8 cellular contexts compared by ENCODE assay signal in the genomic region with DNA sequence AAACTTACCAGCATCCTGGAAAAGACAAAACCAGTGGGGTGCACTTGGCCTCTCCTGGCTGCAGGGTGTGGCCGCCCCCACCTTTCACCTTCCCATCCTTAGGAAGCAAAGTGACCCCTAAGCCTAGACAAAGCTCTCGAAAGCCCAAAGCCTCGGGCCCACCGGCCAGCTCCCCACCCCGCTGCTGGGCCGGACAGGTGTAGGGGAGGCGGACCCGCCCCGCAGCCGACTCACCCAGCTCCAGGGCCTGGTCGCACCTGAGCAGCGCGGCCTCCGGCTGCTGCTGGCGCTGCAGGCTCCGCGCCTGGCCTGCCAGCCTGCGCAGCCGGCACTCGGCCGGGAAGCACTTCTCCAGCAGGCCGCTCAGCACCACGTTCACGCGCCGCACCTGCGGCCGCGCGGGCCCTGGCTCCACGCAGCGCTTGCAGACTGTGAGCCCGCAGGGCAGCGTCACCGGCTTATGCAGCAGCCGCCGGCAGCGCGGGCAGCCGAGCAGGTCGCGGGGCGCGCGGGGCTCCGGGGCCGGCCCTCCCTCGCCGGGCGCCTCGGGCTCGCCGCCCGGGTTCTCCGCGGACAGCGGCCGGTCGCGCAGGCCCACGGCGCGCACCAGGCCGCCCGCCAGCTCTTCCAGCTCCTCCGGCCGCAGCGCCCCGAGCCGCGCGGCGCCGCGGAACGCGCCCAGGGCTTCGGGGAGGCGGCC. TPM values are rescaled to one million over a fixed set of nuclear protein-coding genes. Genes with fewer than 3 reads are reported as not detected.
DNase-seq lines count a peak whose midpoint lies in the region; ATAC-seq and TF ChIP-seq lines count a peak whose summit lies in the region.

No MANE protein-coding gene starts in this region.

- DNase-seq in ELF-1 (ENCODE audit: low read depth, low spot score) (peak; percentile 67), NCI-H1930 (lab: John Stamatoyannopoulos, UW) (peak; percentile 38 to 51), brain microvascular endothelial cell (peak; percentile 7), islet precursor cell (peak; percentile 85), smooth muscle cell (lab: John Stamatoyannopoulos, UW; ENCODE audit: unreplicated experiment) (no peak), GM19238 (ENCODE audit: insufficient read length, low spot score) (no peak)
- no peak for DNase-seq in activated CD4-positive, CD25-positive, alpha-beta regulatory T cell (lab: John Stamatoyannopoulos, UW)

- in situ Hi-C loops in brain microvascular endothelial cell (cut with HindIII; ENCODE audit: low pct_ligation_motif_present, low sequenced_read_pairs): no loop called here

- H3K9me3 ChIP-seq in smooth muscle cell (replicated peaks; ENCODE audit: low read depth): peaks cover 6% of the 10 kb centered on the region

- no peaks in the 10 kb centered on the region for H3K79me2 ChIP-seq in smooth muscle cell (ENCODE audit: low read depth)

- peak overlapping the region; percentile 96 for H3K4me2 ChIP-seq in smooth muscle cell

- H3K4me1 ChIP-seq in smooth muscle cell (ENCODE audit: low read depth): no peaks in the 10 kb centered on the region

- H3K9ac ChIP-seq in smooth muscle cell (ENCODE audit: low read depth): no peak overlapping the region

- H3F3A ChIP-seq in smooth muscle cell (ENCODE audit: low read depth): no peaks in the 10 kb centered on the region

- H3K27me3 ChIP-seq in brain microvascular endothelial cell (replicated peaks) (peaks cover 49% of the 10 kb centered on the region), smooth muscle cell (ENCODE audit: low read depth) (peaks cover 64% of the 10 kb centered on the region)

- no peak overlapping the region for H2AFZ ChIP-seq in smooth muscle cell (ENCODE audit: low read depth)

- H3K4me3 ChIP-seq in brain microvascular endothelial cell (ENCODE audit: low read depth, low read length) (peak overlapping the region; percentile 33), smooth muscle cell (peak overlapping the region; percentile 72)

- no peaks in the 10 kb centered on the region for H4K20me1 ChIP-seq in smooth muscle cell (ENCODE audit: low read depth)

- TF ChIP-seq CTCF in brain microvascular endothelial cell (IDR thresholded peaks at IDR 0.05; ENCODE audit: low read depth, low read length, missing control alignments): peak; percentile 1
- peak; percentile 15 for TF ChIP-seq CTCF in smooth muscle cell (IDR thresholded peaks at IDR 0.05; ENCODE audit: borderline replicate concordance, insufficient read depth, poor library complexity, severe bottlenecking)

- no peak overlapping the region for H3K27ac ChIP-seq in brain microvascular endothelial cell
- no peak overlapping the region for H3K27ac ChIP-seq in smooth muscle cell (ENCODE audit: low read depth)

- 2% methylated on average over 64 of the region's 79 CpGs for WGBS in smooth muscle cell (ENCODE audit: low lambda C conversion rate)

- H3K36me3 ChIP-seq in brain microvascular endothelial cell (replicated peaks) (no peaks in the 10 kb centered on the region), smooth muscle cell (ENCODE audit: low read depth) (no peaks in the 10 kb centered on the region)

- no peak for ATAC-seq in HG03571 (IDR thresholded peaks at IDR 0.05; ENCODE audit: unreplicated experiment)

RNA-seq across cellular contexts. Expression of gene LONRF2, which starts 1.0 kb away (rescaled TPM):
- total RNA-seq in smooth muscle cell: 1.3 and 1.4 TPM in 2 replicates
- 0.06 and 0.34 TPM in 2 replicates for polyA plus RNA-seq in smooth muscle cell

Comparison
In these comparisons a context has a peak if more than half of its experiments do, and no peak if none do; other contexts are left out.
1. DNase-seq: peak in ELF-1 (single experiment), NCI-H1930 (2 of 2), brain microvascular endothelial cell (single experiment) and islet precursor cell (single experiment); none in smooth muscle cell (single experiment), activated CD4-positive, CD25-positive, alpha-beta regulatory T cell (0 of 4) and GM19238 (single experiment).